9 cellular contexts compared by ENCODE assay signal in genomic region chr11:65888163-65888814, GRCh38. TPM values are rescaled to one million over a fixed set of nuclear protein-coding genes. Genes with fewer than 3 reads are reported as not detected.
DNase-seq lines count a peak whose midpoint lies in the region; ATAC-seq, FAIRE-seq and TF ChIP-seq lines count a peak whose summit lies in the region.
"Had no signal": no experiment of that assay in that cellular context is flagged by ENCODE, and none has a peak within 500 bp of the region (broad histone marks: within the 10 kb centered on the region; RNA-seq: fewer than 3 reads in every experiment).

Gene FIBP (minus strand): TSS chr11:65888471. CDS start chr11:65888418, 53 bp downstream.

- peak; percentile 64 to 95 for TF ChIP-seq CTCF in left lung (IDR thresholded peaks at IDR 0.05)

- H3K4me1 ChIP-seq in left lung: peaks cover 20 to 74% of the 10 kb centered on the region in 2 donors

- no peaks in the 10 kb centered on the region for H3K9me3 ChIP-seq in left lung

- peak within 1 kb of the TSS; percentile 73 to 87 for H3K4me3 ChIP-seq in left lung

- intact Hi-C loops in left lung (cut with DNase I): loop anchor here in 1 of 2 donors (10.0 kb wide), 1 partner anchor 97 kb away; no protein-coding TSS in a partner anchor

- H3K27me3 ChIP-seq in left lung: no peaks in the 10 kb centered on the region

- H3K27ac ChIP-seq in left lung: peak within 1 kb of the TSS; percentile 95 to 97

- DNase-seq in AML-193 (lab: John Stamatoyannopoulos, UW) (peak; percentile 89 to 94), GM19239 (ENCODE audit: insufficient read length, low spot score) (peak; percentile 95), NCI-H748 (lab: John Stamatoyannopoulos, UW; ENCODE audit: unreplicated experiment) (peak; percentile 97), dedifferentiated amniotic fluid mesenchymal stem cell (ENCODE audit: extremely low spot score) (peak; percentile 97), left lung (peak; percentile 98 to 99)
- peak; percentile 95 for DNase-seq in activated CD4-positive, alpha-beta T cell treated with anti-CD3 and anti-CD28 coated beads, Interleukin-2, amount 50 U/mL, for 1 hour
- DNase-seq in stimulated activated CD4-positive, alpha-beta T cell treated with anti-CD3 and anti-CD28 coated beads, Interleukin-2, amount 100 ng/mL, for 4 hours (ENCODE audit: low read depth): peak; percentile 90

- peak; percentile 51 for ATAC-seq in HG03521 (IDR thresholded peaks at IDR 0.05; ENCODE audit: unreplicated experiment)
- ATAC-seq in left lung: peak; percentile 86

- peak; percentile 85 for FAIRE-seq in GM19239 (lab: Jason Lieb, UNC)
- FAIRE-seq: TTC549 had no signal

- H3K36me3 ChIP-seq in left lung: peaks cover 0 to 46% of the 10 kb centered on the region in 2 donors

RNA-seq across cellular contexts. Expression of gene FIBP, which starts in this region (rescaled TPM):
- 10 to 100 TPM; 56.5 to 69.6 TPM for total RNA-seq in left lung

Comparison
In these comparisons a context has a peak if more than half of its experiments do, and no peak if none do; other contexts are left out.
1. Peak in every context shown above with its lines: DNase-seq, ATAC-seq, H3K4me3 ChIP-seq and H3K27ac ChIP-seq.